11 cellular contexts compared by ENCODE assay signal in genomic region chr7:36686499-36686898, GRCh38. TPM values are rescaled to one million over a fixed set of nuclear protein-coding genes. Genes with fewer than 3 reads are reported as not detected.
DNase-seq lines count a peak whose midpoint lies in the region; ATAC-seq, FAIRE-seq and TF ChIP-seq lines count a peak whose summit lies in the region.
"Had no signal": no experiment of that assay in that cellular context is flagged by ENCODE, and none has a peak within 500 bp of the region (broad histone marks: within the 10 kb centered on the region; RNA-seq: fewer than 3 reads in every experiment).

No MANE protein-coding gene starts in this region.

- peaks cover 60% of the 10 kb centered on the region for H3K4me1 Mint-ChIP-seq in CD4-positive, alpha-beta T cell (ENCODE audit: low read depth)
- peaks cover 77 to 86% of the 10 kb centered on the region in 2 donors for H3K4me1 Mint-ChIP-seq in natural killer cell

- H3K27me3 Mint-ChIP-seq in CD4-positive, alpha-beta T cell = no peaks in the 10 kb centered on the region
- H3K27me3 Mint-ChIP-seq in natural killer cell (ENCODE audit: low read depth in 2 of 2) = no peaks in the 10 kb centered on the region

- peak in 4 of 10 experiments; percentile 12 to 31 (median 18) for DNase-seq in CD4-positive, alpha-beta T cell
- peak; percentile 85 for DNase-seq in RCC 7860 (ENCODE audit: low spot score)
- DNase-seq in activated naive CD4-positive, alpha-beta T cell treated with anti-CD3 and anti-CD28 coated beads, Interleukin-2, amount 50 U/mL, for 16 hours = peak; percentile 25
- peak; percentile 49 for DNase-seq in natural killer cell
- no peak for DNase-seq in T-helper 9 cell
- no peak for DNase-seq in tibial nerve (ENCODE audit: low spot score in 2 of 2)
- DNase-seq: SIG-M5 had no signal

- no peak overlapping the region for H3K27ac ChIP-seq in CD4-positive, alpha-beta T cell (ENCODE audit: low read depth, low read length)
- H3K27ac ChIP-seq in tibial nerve = no peak overlapping the region
- H3K27ac ChIP-seq: BLaER1 treated with 17β-estradiol and CSF1 and Interleukin-3, amounts not matched to agents 10 nM and 100 nM had no signal

- no peaks in the 10 kb centered on the region for H3K9me3 ChIP-seq in CD4-positive, alpha-beta T cell (ENCODE audit: control insufficient read depth, low read length)
- H3K9me3 ChIP-seq in tibial nerve = no peaks in the 10 kb centered on the region
- H3K9me3 ChIP-seq: BLaER1 treated with 17β-estradiol and CSF1 and Interleukin-3, amounts not matched to agents 10 nM and 100 nM had no signal

- no peak for TF ChIP-seq CTCF in CD4-positive, alpha-beta T cell (IDR thresholded peaks at IDR 0.05)
- TF ChIP-seq CTCF in natural killer cell (IDR thresholded peaks at IDR 0.05) (no peak), tibial nerve (IDR thresholded peaks at IDR 0.05) (no peak)

- CTCF ChIA-PET in CD4-positive, alpha-beta T cell (lab: Charles Lee) = interaction anchor here (1.4 kb wide), 1 partner anchor 15 kb away, joined by 9 read pairs; no protein-coding TSS in a partner anchor

- H3K36me3 ChIP-seq in tibial nerve = no peaks in the 10 kb centered on the region

- no peaks in the 10 kb centered on the region for H3K9me3 Mint-ChIP-seq in CD4-positive, alpha-beta T cell
- no peaks in the 10 kb centered on the region for H3K9me3 Mint-ChIP-seq in natural killer cell

- TF ChIP-seq EP300 in tibial nerve (IDR thresholded peaks at IDR 0.05) = no peak

- no peaks in the 10 kb centered on the region for H3K4me1 ChIP-seq in tibial nerve

- H3K27ac Mint-ChIP-seq in CD4-positive, alpha-beta T cell = no peak overlapping the region
- peak overlapping the region; percentile 88 to 92 for H3K27ac Mint-ChIP-seq in natural killer cell

- intact Hi-C loops in CD4-positive, alpha-beta T cell (cut with DNase I, micrococcal nuclease) = loop anchor here in 1 of 2 experiments (5.0 kb wide), 1 partner anchor 36 kb away; the partner anchor contains the start of gene AOAH
- intact Hi-C loops in natural killer cell (cut with micrococcal nuclease) = loop anchor here (5.0 to 10.0 kb wide), 2 partner anchors 36 to 288 kb away; partner anchors contain the start of gene AOAH

- H3K4me3 ChIP-seq in tibial nerve = no peak overlapping the region
- H3K4me3 ChIP-seq: BLaER1 treated with 17β-estradiol and CSF1 and Interleukin-3, amounts not matched to agents 10 nM and 100 nM; dorsolateral prefrontal cortex had no signal

- H3K4me3 Mint-ChIP-seq in CD4-positive, alpha-beta T cell = no peak overlapping the region
- H3K4me3 Mint-ChIP-seq in natural killer cell = peak overlapping the region; percentile 79

- ATAC-seq in CD4-positive, alpha-beta T cell (ENCODE audit: poor library complexity) = peak; percentile 73
- ATAC-seq in natural killer cell (peak; percentile 84 to 89 (median 89)), HG02970 (IDR thresholded peaks at IDR 0.05; ENCODE audit: low FRiP score, unreplicated experiment) (no peak), GM21825 (IDR thresholded peaks at IDR 0.05; ENCODE audit: unreplicated experiment) (no peak)

- no peak for TF ChIP-seq POLR2A in tibial nerve (IDR thresholded peaks at IDR 0.05)

- POLR2A ChIA-PET in CD4-positive, alpha-beta T cell (lab: Charles Lee) = no interaction called here

- peaks cover 32% of the 10 kb centered on the region for H3K36me3 Mint-ChIP-seq in CD4-positive, alpha-beta T cell (ENCODE audit: low read depth)
- peaks cover 29% of the 10 kb centered on the region for H3K36me3 Mint-ChIP-seq in natural killer cell

- peak; percentile 91 for FAIRE-seq in RCC 7860 (lab: Jason Lieb, UNC)

- H3K27me3 ChIP-seq in CD4-positive, alpha-beta T cell (ENCODE audit: control insufficient read depth, insufficient read depth, low read length) = no peaks in the 10 kb centered on the region
- H3K27me3 ChIP-seq in tibial nerve = no peaks in the 10 kb centered on the region
- H3K27me3 ChIP-seq: BLaER1 treated with 17β-estradiol and CSF1 and Interleukin-3, amounts not matched to agents 10 nM and 100 nM; dorsolateral prefrontal cortex had no signal

- 77 to 83% methylated on average over 5 of the region's 5 CpGs for WGBS in tibial nerve, 2 donors

RNA-seq across cellular contexts. Expression of gene AOAH, which starts 37.8 kb away (rescaled TPM):
- total RNA-seq in CD4-positive, alpha-beta T cell = 10 to 100 TPM; 27.5 to 30.3 TPM
- total RNA-seq in natural killer cell = 100 to 1,000 TPM; 263 to 403 (median 312) TPM
- total RNA-seq in tibial nerve = 10 to 100 TPM in 2 of 4 donors, 1 to 10 TPM in 2; 7.5 to 17.8 (median 9.1) TPM

Comparison
In these comparisons a context has a peak if more than half of its experiments do, and no peak if none do; other contexts are left out.
1. ATAC-seq: peak in CD4-positive, alpha-beta T cell (single experiment) and natural killer cell (3 of 3); none in HG02970 (single experiment) and GM21825 (single experiment).
2. DNase-seq: peak in RCC 7860 (single experiment), activated naive CD4-positive, alpha-beta T cell treated with anti-CD3 and anti-CD28 coated beads, Interleukin-2, amount 50 U/mL, for 16 hours (single experiment) and natural killer cell (single experiment); none in T-helper 9 cell (single experiment) and tibial nerve (0 of 2).
3. RNA of gene AOAH, which starts 37.8 kb away (total RNA-seq): 263 to 403 TPM in natural killer cell; 27.5 to 30.3 TPM in CD4-positive, alpha-beta T cell and 7.5 to 17.8 TPM in tibial nerve; every median in the first group is over 4 times any median in the second.